Comparison of ENCODE assay signal across 21 cellular contexts in the genomic region with DNA sequence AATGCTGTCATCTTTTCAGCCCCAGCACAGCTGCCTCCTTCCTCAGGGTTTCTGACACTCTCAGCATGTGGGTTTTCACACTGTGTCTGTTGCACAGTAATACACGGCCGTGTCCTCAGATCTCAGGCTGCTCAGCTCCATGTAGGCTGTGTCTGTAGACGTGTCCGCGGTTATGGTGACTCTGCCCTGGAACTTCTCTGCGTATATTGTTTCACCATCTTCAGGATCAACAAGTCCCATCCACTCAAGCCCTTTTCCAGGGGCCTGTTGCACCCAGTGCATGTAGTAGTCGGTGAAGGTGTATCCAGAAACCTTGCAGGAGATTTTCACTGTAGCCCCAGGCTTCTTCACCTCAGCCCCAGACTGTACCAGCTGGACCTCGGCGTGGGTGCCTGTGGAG.
"Had no signal": no experiment of that assay in that cellular context is flagged by ENCODE, and none has a peak within 500 bp of the region (broad histone marks: within the 10 kb centered on the region; RNA-seq: fewer than 3 reads in every experiment).

No MANE protein-coding gene starts in this region.

- H3K9me3 Mint-ChIP-seq: activated CD4-positive, alpha-beta T cell treated with anti-CD3 and anti-CD28 coated beads, Interleukin-2, amount 10 ng/mL, durations not matched to agents 24 days and 14 days; activated naive CD8-positive, alpha-beta T cell treated with anti-CD3 and anti-CD28 coated beads for 36 hours; endodermal cell; naive thymus-derived CD8-positive, alpha-beta T cell had no signal

- H3K9me3 ChIP-seq: esophagus squamous epithelium, gastrocnemius medialis, left lung, psoas muscle, right atrium auricular region, spleen, transverse colon had no signal

- H3K4me1 ChIP-seq: esophagus squamous epithelium, gastrocnemius medialis, left lung, psoas muscle, right atrium auricular region, spleen, transverse colon had no signal

- H3K4me1 Mint-ChIP-seq: activated CD4-positive, alpha-beta T cell treated with anti-CD3 and anti-CD28 coated beads, Interleukin-2, amount 10 ng/mL, durations not matched to agents 24 days and 14 days; endodermal cell had no signal

- H3K4me3 Mint-ChIP-seq: activated CD4-positive, alpha-beta T cell treated with anti-CD3 and anti-CD28 coated beads, Interleukin-2, amount 10 ng/mL, durations not matched to agents 24 days and 14 days; activated naive CD8-positive, alpha-beta T cell treated with anti-CD3 and anti-CD28 coated beads for 36 hours; endodermal cell had no signal

- H3K27ac ChIP-seq: coronary artery, esophagus squamous epithelium, gastrocnemius medialis, left lung, psoas muscle, right atrium auricular region, transverse colon, VCaP had no signal

- H3K36me3 Mint-ChIP-seq: activated naive CD8-positive, alpha-beta T cell treated with anti-CD3 and anti-CD28 coated beads for 36 hours; naive thymus-derived CD8-positive, alpha-beta T cell had no signal

- H3K27ac Mint-ChIP-seq: activated CD4-positive, alpha-beta T cell treated with anti-CD3 and anti-CD28 coated beads, Interleukin-2, amount 10 ng/mL, durations not matched to agents 24 days and 14 days; activated naive CD8-positive, alpha-beta T cell treated with anti-CD3 and anti-CD28 coated beads for 36 hours; endodermal cell had no signal

- H3K27me3 Mint-ChIP-seq: activated CD4-positive, alpha-beta T cell treated with anti-CD3 and anti-CD28 coated beads, Interleukin-2, amount 10 ng/mL, durations not matched to agents 24 days and 14 days had no signal

- H3K27me3 ChIP-seq: esophagus squamous epithelium, gastrocnemius medialis, left lung, right atrium auricular region, spleen, transverse colon had no signal

- DNase-seq: activated CD4-positive, alpha-beta T cell treated with anti-CD3 and anti-CD28 coated beads, Interleukin-2, amount 10 ng/mL, durations not matched to agents 24 days and 14 days; activated naive CD4-positive, alpha-beta T cell treated with Interleukin-2 at 50 U/mL for 16 hours; activated naive CD8-positive, alpha-beta T cell treated with anti-CD3 and anti-CD28 coated beads for 36 hours; cerebellar nuclear complex; endodermal cell; esophagus squamous epithelium; gastrocnemius medialis; hippocampal formation; kidney glomerular epithelial cell; left lung; psoas muscle; spleen; stimulated activated CD4-positive, alpha-beta T cell treated with anti-CD3 and anti-CD28 coated beads, Interleukin-4, amount 100 ng/mL, for 1 hour; SW 1271; transverse colon had no signal

- ATAC-seq: activated CD4-positive, CD25-positive, alpha-beta regulatory T cell treated with anti-CD3 and anti-CD28 coated beads, Interleukin-2, amount 50 U/mL, for 24 hours; gastrocnemius medialis; left lung; naive thymus-derived CD8-positive, alpha-beta T cell; psoas muscle had no signal

- H3K4me3 ChIP-seq: coronary artery, esophagus squamous epithelium, gastrocnemius medialis, left lung, lung, psoas muscle, right atrium auricular region, spleen, transverse colon had no signal

- H3K36me3 ChIP-seq: esophagus squamous epithelium, gastrocnemius medialis, left lung, right atrium auricular region, spleen, transverse colon had no signal
